8 cellular contexts compared by ENCODE assay signal in the genomic region with DNA sequence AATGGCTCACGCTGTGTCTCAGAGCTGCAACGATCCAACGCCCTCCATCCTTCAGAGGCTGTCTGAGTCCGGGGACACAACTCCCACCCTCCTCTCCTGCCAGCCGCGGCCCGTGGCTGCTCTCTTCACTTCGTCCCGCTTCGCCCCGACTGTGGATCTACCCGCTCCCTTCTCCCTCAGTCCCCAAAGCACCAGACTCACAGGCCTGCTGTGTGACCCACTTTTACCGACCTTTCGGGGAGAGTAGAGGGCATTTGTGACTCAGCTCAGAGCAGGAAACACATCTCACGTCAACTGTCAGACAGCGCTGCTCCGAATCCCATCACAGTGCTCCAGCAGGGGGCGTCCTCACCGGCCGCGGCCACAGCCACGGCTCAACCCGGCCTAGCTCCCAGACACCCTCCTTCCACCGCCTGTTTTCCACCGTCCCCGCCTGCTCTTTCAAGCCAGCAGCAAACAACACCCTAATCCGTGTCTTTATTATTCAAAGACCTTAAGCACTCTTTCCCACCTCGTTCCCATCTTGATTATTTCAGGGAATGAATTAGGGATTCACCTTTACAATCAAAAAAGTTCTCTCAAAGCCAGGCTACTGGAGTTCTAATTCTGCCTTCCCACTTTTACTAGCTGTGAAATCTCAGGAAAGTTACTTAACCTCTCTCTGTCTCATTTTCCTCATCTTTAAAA. TPM values are rescaled to one million over a fixed set of nuclear protein-coding genes. Genes with fewer than 3 reads are reported as not detected.
DNase-seq lines count a peak whose midpoint lies in the region; ATAC-seq, FAIRE-seq and TF ChIP-seq lines count a peak whose summit lies in the region.

No MANE protein-coding gene starts in this region.

- H3K27me3 Mint-ChIP-seq in natural killer cell (ENCODE audit: low read depth in 2 of 2): peaks cover 15 to 16% of the 10 kb centered on the region in 2 donors

- in situ Hi-C loops in Panc1 (cut with HindIII; ENCODE audit: low pct_unique_long_range_greater_than_20kb, low sequenced_read_pairs): no loop called here

- peak; percentile 82 for DNase-seq in GM12892 (ENCODE audit: insufficient read length)
- DNase-seq in Panc1 (ENCODE audit: low read depth, low spot score): peak; percentile 61
- DNase-seq in activated T-helper 1 cell treated with Interleukin-2 at 50 U/mL for 16 hours (ENCODE audit: low read depth): peak; percentile 69
- DNase-seq in fibroblast of mammary gland (ENCODE audit: low read depth): peak; percentile 78
- peak; percentile 72 for DNase-seq in natural killer cell
- peak; percentile 72 to 82 for DNase-seq in stimulated activated CD8-positive, alpha-beta memory T cell treated with anti-CD3 and anti-CD28 coated beads, Interleukin-7, amount 100 ng/mL, for 48 hours (ENCODE audit: extremely low read depth in 1 of 2, low read depth in 1 of 2)

- peak; percentile 97 for FAIRE-seq in GM12892 (lab: Jason Lieb, UNC)

- no peaks in the 10 kb centered on the region for H3K36me3 Mint-ChIP-seq in natural killer cell

- H3K9me3 ChIP-seq in Panc1 (ENCODE audit: control insufficient read depth, insufficient read depth, low read depth, low read length): no peaks in the 10 kb centered on the region

- peak overlapping the region; percentile 88 for H3K27ac ChIP-seq in Panc1 (ENCODE audit: low read length)

- H3K4me3 ChIP-seq in Panc1 (ENCODE audit: low read depth in 2 of 2, low read length in 2 of 2) (peak overlapping the region; percentile 34 to 53), fibroblast of mammary gland (ENCODE audit: control insufficient read depth, low read depth, low read length) (no peak overlapping the region)

- peak overlapping the region; percentile 78 for H3K4me3 Mint-ChIP-seq in natural killer cell

- H3K27me3 ChIP-seq in Panc1 (ENCODE audit: control insufficient read depth, insufficient read depth, low read length): no peaks in the 10 kb centered on the region

- H3K4me1 Mint-ChIP-seq in natural killer cell: peaks cover 14 to 23% of the 10 kb centered on the region in 2 donors

- BruUV-seq in Panc1 (replicated peaks; lab: Mats Ljungman, UMichigan): no TSS peak

- intact Hi-C loops in Panc1 (cut with micrococcal nuclease; ENCODE audit: unreplicated experiment) (loop anchor here (5.0 kb wide), 1 partner anchor 78 kb away; no protein-coding TSS in a partner anchor), natural killer cell (cut with micrococcal nuclease) (no loop called here)

- CTCF ChIA-PET in Panc1 (lab: Charles Lee): interaction anchor here (0.5 to 1.7 kb wide), 15 partner anchors 8 to 1921 kb away, joined by 3 to 14 read pairs (median 4); no protein-coding TSS in a partner anchor

- H3K9me3 Mint-ChIP-seq in natural killer cell: no peaks in the 10 kb centered on the region

- TF ChIP-seq CTCF in Panc1 (IDR thresholded peaks at IDR 0.05) (peak; percentile 99), fibroblast of mammary gland (conservative IDR thresholded peaks at IDR 0.05; ENCODE audit: control insufficient read depth, insufficient read depth, low read depth, low read length) (peak; percentile 84), natural killer cell (IDR thresholded peaks at IDR 0.05) (peak; percentile 80)

- H3K4me1 ChIP-seq in Panc1 (ENCODE audit: control insufficient read depth, insufficient read depth, low read length): peaks cover 13% of the 10 kb centered on the region

- ATAC-seq in HG03280 (IDR thresholded peaks at IDR 0.05; ENCODE audit: unreplicated experiment) (peak; percentile 91), Panc1 (peak; percentile 99), natural killer cell (peak; percentile 95 to 99 (median 98)), GM19467 (IDR thresholded peaks at IDR 0.05; ENCODE audit: unreplicated experiment) (no peak)

- H3K36me3 ChIP-seq in Panc1 (ENCODE audit: control insufficient read depth, insufficient read depth, low read length): no peaks in the 10 kb centered on the region

- peak overlapping the region in 1 of 2 donors; percentile 86 for H3K27ac Mint-ChIP-seq in natural killer cell

- POLR2A ChIA-PET in Panc1 (lab: Charles Lee): no interaction called here

- TF ChIP-seq POLR2A in GM12892 (IDR thresholded peaks at IDR 0.05; ENCODE audit: low read depth, low read length): no peak

RNA-seq across cellular contexts. Expression of a gene that starts 5.0 kb away (rescaled TPM):
- polyA plus RNA-seq in GM12892 (2012; ENCODE audit: missing spikeins): not detected
- 0.36 TPM for total RNA-seq in Panc1 (2021; ENCODE audit: unreplicated experiment)
- polyA plus RNA-seq in Panc1 (2012; ENCODE audit: insufficient read length): not detected
- not detected for total RNA-seq in natural killer cell

RNA-seq across cellular contexts. Expression of a gene that starts 16.1 kb away (rescaled TPM):
- polyA plus RNA-seq in GM12892 (2012; ENCODE audit: missing spikeins): not detected
- total RNA-seq in Panc1 (2021; ENCODE audit: unreplicated experiment) (0.72 TPM), natural killer cell (not detected)
- 0.16 TPM for polyA plus RNA-seq in Panc1 (2012; ENCODE audit: insufficient read length)

RNA-seq across cellular contexts. Expression of a gene that starts 27.2 kb away (rescaled TPM):
- not detected for polyA plus RNA-seq in GM12892 (2012; ENCODE audit: missing spikeins)
- total RNA-seq in Panc1 (2021; ENCODE audit: unreplicated experiment) (0.31 TPM), natural killer cell (not detected)
- polyA plus RNA-seq in Panc1 (2012; ENCODE audit: insufficient read length): 0.17 TPM

RNA-seq across cellular contexts. Expression of a gene that starts 41.8 kb away (rescaled TPM):
- not detected for polyA plus RNA-seq in GM12892 (2012; ENCODE audit: missing spikeins)
- 0.49 TPM for total RNA-seq in Panc1 (2021; ENCODE audit: unreplicated experiment)
- 0.07 TPM for polyA plus RNA-seq in Panc1 (2012; ENCODE audit: insufficient read length)
- total RNA-seq in natural killer cell: under 1 TPM in 2 of 3 donors, not detected in 1; 0.09 to 0.57 TPM
